ENCODE assay signal across 15 cellular contexts in genomic region chr9:38195737-38196161, GRCh38.
DNase-seq lines count a peak whose midpoint lies in the region; ATAC-seq, FAIRE-seq and TF ChIP-seq lines count a peak whose summit lies in the region.
"Had no signal": no experiment of that assay in that cellular context is flagged by ENCODE, and none has a peak within 500 bp of the region (broad histone marks: within the 10 kb centered on the region; RNA-seq: fewer than 3 reads in every experiment).

No MANE protein-coding gene starts in this region.

- peaks cover 10% of the 10 kb centered on the region for H3K27me3 Mint-ChIP-seq in MCF 10A (ENCODE audit: insufficient read depth, unreplicated experiment)
- peaks cover 2 to 3% of the 10 kb centered on the region in 2 donors for H3K27me3 Mint-ChIP-seq in T-cell

- DNase-seq in breast epithelium (ENCODE audit: low spot score in 2 of 2): peak; percentile 50 to 71
- no peak for DNase-seq in MCF 10A (ENCODE audit: unreplicated experiment)
- no peak for DNase-seq in GM12878 (ENCODE audit: low read depth, low spot score)
- DNase-seq in right lobe of liver: peak in 1 of 3 donors; percentile 38
- no peak for DNase-seq in upper lobe of right lung
- DNase-seq in T1000 (lab: John Stamatoyannopoulos, UW): no peak
- no peak for DNase-seq in T-cell
- DNase-seq: ACHN; CD8-positive, alpha-beta memory T cell; H9; Kasumi-1; MV-4-11; NCI-H146; NCI-H2081 treated with DMSO at 0.1 percent for 48 hours had no signal

- H3K4me3 Mint-ChIP-seq in MCF 10A (ENCODE audit: unreplicated experiment) (no peak overlapping the region), T-cell (no peak overlapping the region)
- H3K4me3 Mint-ChIP-seq: CD8-positive, alpha-beta memory T cell; H9 had no signal

- FAIRE-seq in GM12878 (lab: Jason Lieb, UNC): no peak

- H3K4me1 ChIP-seq in breast epithelium (peaks cover 5% of the 10 kb centered on the region in 2 donors), GM12878 (ENCODE audit: control insufficient read depth, insufficient read depth, low read length) (no peaks in the 10 kb centered on the region; the same call in 1 of the 2 replicates), right lobe of liver (no peaks in the 10 kb centered on the region), upper lobe of right lung (no peaks in the 10 kb centered on the region)

- H3K4me1 Mint-ChIP-seq in MCF 10A (ENCODE audit: insufficient read depth, unreplicated experiment): peaks cover 6% of the 10 kb centered on the region
- H3K4me1 Mint-ChIP-seq in T-cell: no peaks in the 10 kb centered on the region
- H3K4me1 Mint-ChIP-seq: CD8-positive, alpha-beta memory T cell had no signal

- H3K9me3 Mint-ChIP-seq in MCF 10A (ENCODE audit: unreplicated experiment) (no peaks in the 10 kb centered on the region), T-cell (no peaks in the 10 kb centered on the region)
- H3K9me3 Mint-ChIP-seq: CD8-positive, alpha-beta memory T cell; H9 had no signal

- no peaks in the 10 kb centered on the region for H3K79me2 ChIP-seq in GM12878 (ENCODE audit: control insufficient read depth, insufficient read depth, low read length)

- POLR2A ChIA-PET in MCF 10A (lab: Yijun Ruan, JAX): no interaction called here
- POLR2A ChIA-PET in GM12878 (lab: Charles Lee): interaction anchor here (1.2 kb wide), 1 partner anchor 25 kb away, joined by 3 read pairs; no protein-coding TSS in a partner anchor
- POLR2A ChIA-PET in T-cell (lab: Charles Lee): no interaction called here

- intact Hi-C loops in breast epithelium (cut with DNase I; ENCODE audit: low total_unique reads): no loop called here
- intact Hi-C loops in MCF 10A (cut with micrococcal nuclease): no loop called here
- intact Hi-C loops in GM12878 (cut with micrococcal nuclease; ENCODE audit: unreplicated experiment): no loop called here
- intact Hi-C loops in right lobe of liver (cut with DNase I): no loop called here
- intact Hi-C loops in upper lobe of right lung (cut with DNase I): no loop called here

- CTCF ChIA-PET in MCF 10A (lab: Yijun Ruan, JAX): no interaction called here
- CTCF ChIA-PET in GM12878 (lab: Yijun Ruan, JAX): no interaction called here
- CTCF ChIA-PET in T-cell (lab: Charles Lee): no interaction called here

- in situ Hi-C loops in GM12878 (cut with MboI): no loop called here

- 49% methylated on average over 7 of the region's 7 CpGs for WGBS in GM12878 (ENCODE audit: insufficient coverage, insufficient replicate concordance, low lambda C conversion rate, missing lambda C conversion rate)
- 10% methylated on average over 7 of the region's 7 CpGs for WGBS in right lobe of liver (ENCODE audit: insufficient coverage, low coverage, low lambda C conversion rate, missing lambda C conversion rate)

- no peak for TF ChIP-seq CTCF in breast epithelium (IDR thresholded peaks at IDR 0.05)
- no peak for TF ChIP-seq CTCF in MCF 10A (IDR thresholded peaks at IDR 0.05; ENCODE audit: unreplicated experiment)
- TF ChIP-seq CTCF in GM12878 (IDR thresholded peaks at IDR 0.05 in 2 of 3, conservative IDR thresholded peaks at IDR 0.05 in 1 of 3; ENCODE audit: control insufficient read depth in 2 of 3, extremely low read depth in 1 of 3, insufficient read depth in 1 of 3, low read depth in 3 of 3, low read length in 3 of 3): no peak
- TF ChIP-seq CTCF in right lobe of liver (IDR thresholded peaks at IDR 0.05): no peak
- no peak for TF ChIP-seq CTCF in upper lobe of right lung (IDR thresholded peaks at IDR 0.05)

- no peaks in the 10 kb centered on the region for H4K20me1 ChIP-seq in GM12878 (ENCODE audit: control insufficient read depth, insufficient read depth)

- RAD21 ChIA-PET in GM12878 (lab: Charles Lee; ENCODE audit: unreplicated experiment): no interaction called here

- SMC1A ChIA-PET in GM12878 (lab: Charles Lee; ENCODE audit: uncharacterized antibody, unreplicated experiment): interaction anchor here (1.1 to 1.9 kb wide), 3 partner anchors 10 to 58 kb away, joined by 4 to 10 read pairs (median 6); no protein-coding TSS in a partner anchor

- H3K4me2 ChIP-seq in GM12878 (ENCODE audit: control insufficient read depth, insufficient read depth): no peak overlapping the region

- H3K36me3 Mint-ChIP-seq in MCF 10A (ENCODE audit: insufficient read depth, unreplicated experiment) (no peaks in the 10 kb centered on the region), T-cell (no peaks in the 10 kb centered on the region)
- H3K36me3 Mint-ChIP-seq: CD8-positive, alpha-beta memory T cell had no signal

- H3K27me3 ChIP-seq in breast epithelium: no peaks in the 10 kb centered on the region
- no peaks in the 10 kb centered on the region; a peak in 1 of 4 replicates for H3K27me3 ChIP-seq in GM12878 (replicated peaks in 1 of 2; ENCODE audit: control insufficient read depth in 2 of 2, insufficient read depth in 2 of 2, low read length in 1 of 2)
- H3K27me3 ChIP-seq in right lobe of liver: no peaks in the 10 kb centered on the region
- no peaks in the 10 kb centered on the region for H3K27me3 ChIP-seq in upper lobe of right lung

- H3K36me3 ChIP-seq in breast epithelium: no peaks in the 10 kb centered on the region
- H3K36me3 ChIP-seq in GM12878 (ENCODE audit: control insufficient read depth in 2 of 2, insufficient read depth in 2 of 2, low read length in 1 of 2): no peaks in the 10 kb centered on the region
- H3K36me3 ChIP-seq in right lobe of liver: no peaks in the 10 kb centered on the region
- no peaks in the 10 kb centered on the region for H3K36me3 ChIP-seq in upper lobe of right lung

- H2AFZ ChIP-seq in GM12878 (ENCODE audit: control insufficient read depth, low read depth, low read length): no peak overlapping the region

- H3K27ac Mint-ChIP-seq in MCF 10A (ENCODE audit: low read depth, unreplicated experiment) (no peak overlapping the region), T-cell (no peak overlapping the region)
- H3K27ac Mint-ChIP-seq: CD8-positive, alpha-beta memory T cell; H9 had no signal

- TF ChIP-seq POLR2A in breast epithelium (IDR thresholded peaks at IDR 0.05): no peak
- TF ChIP-seq POLR2A in GM12878 (IDR thresholded peaks at IDR 0.05; ENCODE audit: low read depth, low read length): no peak
- TF ChIP-seq POLR2A in right lobe of liver (IDR thresholded peaks at IDR 0.05): no peak

- ATAC-seq in GM12878 (no peak), right lobe of liver (peak; percentile 64 to 88 (median 76)), upper lobe of right lung (peak; percentile 42), T-cell (replicated peaks in 1 of 4) (no peak), GM18519 (IDR thresholded peaks at IDR 0.05; ENCODE audit: low FRiP score, unreplicated experiment) (no peak)

- H3K9me3 ChIP-seq in breast epithelium: no peaks in the 10 kb centered on the region
- H3K9me3 ChIP-seq in GM12878 (replicated peaks; ENCODE audit: control insufficient read depth, insufficient read depth, low read length): no peaks in the 10 kb centered on the region
- H3K9me3 ChIP-seq in right lobe of liver: no peaks in the 10 kb centered on the region
- H3K9me3 ChIP-seq in upper lobe of right lung: no peaks in the 10 kb centered on the region

- TF ChIP-seq EP300 in GM12878 (IDR thresholded peaks at IDR 0.05; ENCODE audit: borderline replicate concordance in 1 of 2, control insufficient read depth in 1 of 2, low read depth in 2 of 2, low read length in 2 of 2): no peak

- H3K4me3 ChIP-seq in breast epithelium (no peak overlapping the region), GM12878 (no peak overlapping the region), right lobe of liver (no peak overlapping the region), upper lobe of right lung (no peak overlapping the region)

- BruUV-seq in MCF 10A (replicated peaks; lab: Mats Ljungman, UMichigan) (no TSS peak), GM12878 (replicated peaks; lab: Mats Ljungman, UMichigan) (no TSS peak)

- H3K27ac ChIP-seq in breast epithelium: peak overlapping the region; percentile 56 to 66
- H3K27ac ChIP-seq in GM12878 (ENCODE audit: control insufficient read depth, insufficient read depth): no peak overlapping the region
- no peak overlapping the region for H3K27ac ChIP-seq in right lobe of liver
- no peak overlapping the region for H3K27ac ChIP-seq in upper lobe of right lung

- TF ChIP-seq RAD21 in GM12878 (IDR thresholded peaks at IDR 0.05; ENCODE audit: insufficient read depth, low read depth, low read length): no peak

- H3K9ac ChIP-seq in GM12878 (ENCODE audit: control insufficient read depth, insufficient read depth, low read length): no peak overlapping the region

TF ChIP-seq in GM12878, 131 proteins besides CTCF, POLR2A, EP300 and RAD21 (continues in another document):
- TF ChIP-seq USF1 (IDR thresholded peaks at IDR 0.05; ENCODE audit: borderline replicate concordance, extremely low read length, insufficient read depth, low read depth, low read length): no peak
- no peak for TF ChIP-seq SUPT20H (IDR thresholded peaks at IDR 0.05; ENCODE audit: borderline replicate concordance, control insufficient read depth, low read depth, low read length)
- no peak for TF ChIP-seq RB1 (IDR thresholded peaks at IDR 0.05; ENCODE audit: borderline replicate concordance)
- no peak for TF ChIP-seq SREBF2 (IDR thresholded peaks at IDR 0.05; ENCODE audit: low read length)
- no peak for TF ChIP-seq CBX3 (IDR thresholded peaks at IDR 0.05; ENCODE audit: borderline replicate concordance, low read depth)
- peak; percentile 21 for TF ChIP-seq NR2C2 (IDR thresholded peaks at IDR 0.05; ENCODE audit: borderline replicate concordance, control insufficient read depth, insufficient read length, low read depth)
- TF ChIP-seq NR2C1 (IDR thresholded peaks at IDR 0.05): peak; percentile 89

Comparison
In these comparisons a context has a peak if more than half of its experiments do, and no peak if none do; other contexts are left out.
1. DNase-seq: peak in breast epithelium (2 of 2); none in MCF 10A (single experiment), GM12878 (single experiment), upper lobe of right lung (single experiment), T1000 (single experiment) and T-cell (0 of 34).
2. H3K27ac ChIP-seq: peak in breast epithelium (2 of 2); none in GM12878 (single experiment), right lobe of liver (0 of 3) and upper lobe of right lung (single experiment).
3. ATAC-seq: peak in right lobe of liver (4 of 4) and upper lobe of right lung (single experiment); none in GM12878 (single experiment), T-cell (0 of 4) and GM18519 (single experiment).